Comparison of ENCODE assay signal across 9 cellular contexts in the genomic region with DNA sequence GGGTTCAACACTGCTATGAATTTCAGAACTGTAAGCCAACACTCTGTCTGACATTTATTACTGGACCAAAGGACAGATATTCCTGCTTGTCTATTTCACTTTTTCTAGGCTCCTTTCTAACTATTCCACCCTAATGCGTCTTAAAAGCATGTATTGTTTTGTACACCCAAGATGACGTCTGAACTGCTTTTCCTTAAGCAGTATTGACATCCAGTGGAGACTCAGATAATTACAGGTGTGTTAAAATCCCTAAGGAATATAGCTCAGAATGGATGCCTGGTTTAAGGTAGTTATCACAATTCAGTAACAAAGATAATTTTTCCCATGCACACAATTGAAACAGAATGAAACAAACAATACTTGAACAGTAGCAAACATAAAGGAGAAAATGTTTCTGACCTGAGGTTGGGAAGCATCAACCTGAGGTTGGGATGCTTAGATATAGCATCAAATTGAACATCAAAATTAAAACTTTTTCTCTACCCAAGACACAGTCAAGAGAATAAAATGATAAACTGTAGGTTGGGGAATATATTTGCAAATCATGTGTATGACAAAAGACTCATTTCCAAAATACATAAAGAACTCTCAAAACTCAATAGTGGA.
DNase-seq lines count a peak whose midpoint lies in the region; ATAC-seq, FAIRE-seq and TF ChIP-seq lines count a peak whose summit lies in the region.
"Had no signal": no experiment of that assay in that cellular context is flagged by ENCODE, and none has a peak within 500 bp of the region (broad histone marks: within the 10 kb centered on the region; RNA-seq: fewer than 3 reads in every experiment).

No MANE protein-coding gene starts in this region.

- peaks cover 22% of the 10 kb centered on the region for H3K4me1 ChIP-seq in adipocyte (ENCODE audit: control insufficient read depth, insufficient read depth, low read length)

- H3K27ac ChIP-seq in coronary artery = no peak overlapping the region

- TF ChIP-seq CTCF in coronary artery (IDR thresholded peaks at IDR 0.05) = no peak

- peaks cover 5% of the 10 kb centered on the region for H3K9me3 ChIP-seq in adipocyte (ENCODE audit: control insufficient read depth, low read length)

- no peaks in the 10 kb centered on the region for H3K27me3 ChIP-seq in adipocyte (replicated peaks; ENCODE audit: control insufficient read depth, insufficient read depth, low read length)

- DNase-seq in NCI-H2171 treated with DMSO at 0.1 percent for 48 hours (lab: John Stamatoyannopoulos, UW) (peak; percentile 27), NCI-H2171 (lab: John Stamatoyannopoulos, UW) (no peak), adipocyte (ENCODE audit: low read depth) (peak; percentile 69), iPS DF 4.7 (ENCODE audit: extremely low read depth, low spot score) (peak; percentile 25), urothelium cell line (ENCODE audit: low spot score) (peak; percentile 27), SKM-1 (lab: John Stamatoyannopoulos, UW; ENCODE audit: unreplicated experiment) (no peak), coronary artery (ENCODE audit: low spot score) (no peak)
- DNase-seq: NCI-H446 treated with DMSO at 0.1 percent for 48 hours had no signal

- ATAC-seq in GM21447 (IDR thresholded peaks at IDR 0.05; ENCODE audit: unreplicated experiment) = no peak

- H3K36me3 ChIP-seq in adipocyte (ENCODE audit: control insufficient read depth, insufficient read depth, low read length, severe bottlenecking) = no peaks in the 10 kb centered on the region

- H3K4me3 ChIP-seq in adipocyte (ENCODE audit: low read length) = peak overlapping the region; percentile 52
- no peak overlapping the region for H3K4me3 ChIP-seq in coronary artery

- no peak for FAIRE-seq in urothelium cell line (lab: Jason Lieb, UNC)

- peak overlapping the region; percentile 37 for H3K9ac ChIP-seq in adipocyte (ENCODE audit: low read length)

Comparison
In these comparisons a context has a peak if more than half of its experiments do, and no peak if none do; other contexts are left out.
1. DNase-seq: peak in NCI-H2171 treated with DMSO at 0.1 percent for 48 hours (single experiment), adipocyte (single experiment), iPS DF 4.7 (single experiment) and urothelium cell line (single experiment); none in NCI-H2171 (single experiment), SKM-1 (single experiment) and coronary artery (single experiment).